31 cellular contexts compared by ENCODE assay signal in genomic region chr22:25698461-25698860, GRCh38. TPM values are rescaled to one million over a fixed set of nuclear protein-coding genes. Genes with fewer than 3 reads are reported as not detected.
DNase-seq lines count a peak whose midpoint lies in the region; ATAC-seq lines count a peak whose summit lies in the region.
"Had no signal": no experiment of that assay in that cellular context is flagged by ENCODE, and none has a peak within 500 bp of the region (broad histone marks: within the 10 kb centered on the region; RNA-seq: fewer than 3 reads in every experiment).

No MANE protein-coding gene starts in this region.

- DNase-seq in activated CD4-positive, alpha-beta T cell treated with anti-CD3 and anti-CD28 coated beads for 36 hours: no peak
- no peak for DNase-seq in activated CD4-positive, alpha-beta T cell treated with anti-CD3 and anti-CD28 coated beads for 48 hours
- no peak for DNase-seq in activated naive CD8-positive, alpha-beta T cell treated with anti-CD3 and anti-CD28 coated beads, Interleukin-2, amount 10 ng/mL, durations not matched to agents 7 days and 5 days
- DNase-seq in left kidney (ENCODE audit: low read depth, low spot score): peak; percentile 26
- DNase-seq in stimulated activated naive B cell treated with anti-CD40 and anti-IgM and Interleukin-4, amounts not matched to agents 10 μg/mL and 1 μg/mL and 100 μg/mL, for 72 hours: no peak
- no peak for DNase-seq in hepatic stellate cell (ENCODE audit: low spot score)
- DNase-seq in NCI-H2171 (lab: John Stamatoyannopoulos, UW): no peak
- DNase-seq: activated CD4-positive, alpha-beta T cell treated with anti-CD3 and anti-CD28 coated beads, Interleukin-2, amount 50 U/mL, for 4 hours; activated naive CD4-positive, alpha-beta T cell treated with anti-CD3 and anti-CD28 coated beads, Interleukin-2, amount 50 U/mL, for 16 hours; anterior cingulate cortex; Calu3; DND-41; effector memory CD8-positive, alpha-beta T cell; NCI-H1417 treated with DMSO at 0.1 percent for 48 hours; NCI-H2081; NCI-H345; NCI-H748 treated with DMSO at 0.1 percent for 48 hours; occipital lobe; SHP77 treated with DMSO at 0.1 percent for 48 hours; sigmoid colon; stimulated activated CD4-positive, alpha-beta T cell treated with anti-CD3 and anti-CD28 coated beads, Interleukin-12 subunit alpha, Interleukin-12 subunit beta, amount 100 ng/mL, for 4 hours; stimulated activated CD4-positive, alpha-beta T cell treated with anti-CD3 and anti-CD28 coated beads, Interleukin-2, amount 100 ng/mL, for 48 hours; T1000; upper lobe of left lung; WERI-Rb-1 had no signal

- intact Hi-C loops in activated CD4-positive, alpha-beta T cell treated with anti-CD3 and anti-CD28 coated beads for 36 hours (cut with DNase I, micrococcal nuclease): no loop called here

- POLR2A ChIA-PET in activated CD4-positive, alpha-beta T cell treated with anti-CD3 and anti-CD28 coated beads for 36 hours (lab: Charles Lee): no interaction called here
- POLR2A ChIA-PET in activated naive CD8-positive, alpha-beta T cell treated with anti-CD3 and anti-CD28 coated beads, Interleukin-2, amount 10 ng/mL, durations not matched to agents 7 days and 5 days (lab: Charles Lee): no interaction called here

- CTCF ChIA-PET in activated CD4-positive, alpha-beta T cell treated with anti-CD3 and anti-CD28 coated beads for 36 hours (lab: Charles Lee): no interaction called here

- H3K4me1 Mint-ChIP-seq in activated CD4-positive, alpha-beta T cell treated with anti-CD3 and anti-CD28 coated beads for 36 hours: peaks cover 11% of the 10 kb centered on the region
- peaks cover 13% of the 10 kb centered on the region for H3K4me1 Mint-ChIP-seq in activated naive CD8-positive, alpha-beta T cell treated with anti-CD3 and anti-CD28 coated beads, Interleukin-2, amount 10 ng/mL, durations not matched to agents 7 days and 5 days
- peaks cover 5 to 6% of the 10 kb centered on the region in 2 donors for H3K4me1 Mint-ChIP-seq in stimulated activated naive B cell treated with anti-CD40 and anti-IgM and Interleukin-4, amounts not matched to agents 10 μg/mL and 1 μg/mL and 100 μg/mL, for 72 hours
- H3K4me1 Mint-ChIP-seq: CD14-positive monocyte had no signal

- H3K27me3 Mint-ChIP-seq in activated CD4-positive, alpha-beta T cell treated with anti-CD3 and anti-CD28 coated beads for 36 hours: no peaks in the 10 kb centered on the region
- H3K27me3 Mint-ChIP-seq in activated naive CD8-positive, alpha-beta T cell treated with anti-CD3 and anti-CD28 coated beads, Interleukin-2, amount 10 ng/mL, durations not matched to agents 7 days and 5 days: no peaks in the 10 kb centered on the region
- no peaks in the 10 kb centered on the region for H3K27me3 Mint-ChIP-seq in stimulated activated naive B cell treated with anti-CD40 and anti-IgM and Interleukin-4, amounts not matched to agents 10 μg/mL and 1 μg/mL and 100 μg/mL, for 72 hours

- H3K36me3 Mint-ChIP-seq in activated CD4-positive, alpha-beta T cell treated with anti-CD3 and anti-CD28 coated beads for 36 hours (ENCODE audit: low read depth): peaks cover 3% of the 10 kb centered on the region
- H3K36me3 Mint-ChIP-seq in activated naive CD8-positive, alpha-beta T cell treated with anti-CD3 and anti-CD28 coated beads, Interleukin-2, amount 10 ng/mL, durations not matched to agents 7 days and 5 days: peaks cover 10% of the 10 kb centered on the region
- H3K36me3 Mint-ChIP-seq in stimulated activated naive B cell treated with anti-CD40 and anti-IgM and Interleukin-4, amounts not matched to agents 10 μg/mL and 1 μg/mL and 100 μg/mL, for 72 hours: peaks cover 23 to 57% of the 10 kb centered on the region in 2 donors

- H3K4me3 Mint-ChIP-seq in activated CD4-positive, alpha-beta T cell treated with anti-CD3 and anti-CD28 coated beads for 36 hours: no peak overlapping the region
- no peak overlapping the region for H3K4me3 Mint-ChIP-seq in activated naive CD8-positive, alpha-beta T cell treated with anti-CD3 and anti-CD28 coated beads, Interleukin-2, amount 10 ng/mL, durations not matched to agents 7 days and 5 days
- no peak overlapping the region for H3K4me3 Mint-ChIP-seq in stimulated activated naive B cell treated with anti-CD40 and anti-IgM and Interleukin-4, amounts not matched to agents 10 μg/mL and 1 μg/mL and 100 μg/mL, for 72 hours
- H3K4me3 Mint-ChIP-seq: CD14-positive monocyte; effector memory CD8-positive, alpha-beta T cell; mesothelial cell of epicardium had no signal

- H3K9me3 Mint-ChIP-seq in activated CD4-positive, alpha-beta T cell treated with anti-CD3 and anti-CD28 coated beads for 36 hours (ENCODE audit: low read depth): no peaks in the 10 kb centered on the region
- H3K9me3 Mint-ChIP-seq in activated naive CD8-positive, alpha-beta T cell treated with anti-CD3 and anti-CD28 coated beads, Interleukin-2, amount 10 ng/mL, durations not matched to agents 7 days and 5 days: no peaks in the 10 kb centered on the region
- H3K9me3 Mint-ChIP-seq in stimulated activated naive B cell treated with anti-CD40 and anti-IgM and Interleukin-4, amounts not matched to agents 10 μg/mL and 1 μg/mL and 100 μg/mL, for 72 hours: no peaks in the 10 kb centered on the region
- H3K9me3 Mint-ChIP-seq: effector memory CD8-positive, alpha-beta T cell; mesothelial cell of epicardium had no signal

- ATAC-seq in activated CD4-positive, alpha-beta T cell treated with anti-CD3 and anti-CD28 coated beads for 36 hours: no peak
- no peak for ATAC-seq in activated naive CD8-positive, alpha-beta T cell treated with anti-CD3 and anti-CD28 coated beads, Interleukin-2, amount 10 ng/mL, durations not matched to agents 7 days and 5 days (ENCODE audit: low read depth)
- no peak for ATAC-seq in stimulated activated naive B cell treated with anti-CD40 and anti-IgM and Interleukin-4, amounts not matched to agents 10 μg/mL and 1 μg/mL and 100 μg/mL, for 72 hours (replicated peaks)
- ATAC-seq in GM19395 (IDR thresholded peaks at IDR 0.05; ENCODE audit: unreplicated experiment): no peak
- ATAC-seq: effector memory CD8-positive, alpha-beta T cell; esophagus mucosa had no signal

- peak overlapping the region; percentile 1 for H3K27ac Mint-ChIP-seq in activated CD4-positive, alpha-beta T cell treated with anti-CD3 and anti-CD28 coated beads for 36 hours
- peak overlapping the region; percentile 7 for H3K27ac Mint-ChIP-seq in activated naive CD8-positive, alpha-beta T cell treated with anti-CD3 and anti-CD28 coated beads, Interleukin-2, amount 10 ng/mL, durations not matched to agents 7 days and 5 days
- peak overlapping the region; percentile 78 for H3K27ac Mint-ChIP-seq in stimulated activated naive B cell treated with anti-CD40 and anti-IgM and Interleukin-4, amounts not matched to agents 10 μg/mL and 1 μg/mL and 100 μg/mL, for 72 hours
- H3K27ac Mint-ChIP-seq: effector memory CD8-positive, alpha-beta T cell; mesothelial cell of epicardium had no signal

RNA-seq across cellular contexts. Expression of gene MYO18B, which starts 43.5 kb away (rescaled TPM):
- under 1 TPM; 0.53 to 0.58 TPM for total RNA-seq in activated CD4-positive, alpha-beta T cell treated with anti-CD3 and anti-CD28 coated beads for 36 hours
- 1 to 10 TPM; 3.4 to 3.7 TPM for total RNA-seq in activated naive CD8-positive, alpha-beta T cell treated with anti-CD3 and anti-CD28 coated beads, Interleukin-2, amount 10 ng/mL, durations not matched to agents 7 days and 5 days
- total RNA-seq: A172, pulmonary artery endothelial cell had no signal

Comparison
In these comparisons a context has a peak if more than half of its experiments do, and no peak if none do; other contexts are left out.
1. H3K27ac Mint-ChIP-seq: peak in every context shown above with its lines; median percentile 78 in stimulated activated naive B cell treated with anti-CD40 and anti-IgM and Interleukin-4, amounts not matched to agents 10 μg/mL and 1 μg/mL and 100 μg/mL, for 72 hours; 7 in activated naive CD8-positive, alpha-beta T cell treated with anti-CD3 and anti-CD28 coated beads, Interleukin-2, amount 10 ng/mL, durations not matched to agents 7 days and 5 days; 1 in activated CD4-positive, alpha-beta T cell treated with anti-CD3 and anti-CD28 coated beads for 36 hours.